ENCODE assay signal across 19 cellular contexts in genomic region chr4:158673633-158674032, GRCh38. TPM values are rescaled to one million over a fixed set of nuclear protein-coding genes. Genes with fewer than 3 reads are reported as not detected.
DNase-seq lines count a peak whose midpoint lies in the region; ATAC-seq and TF ChIP-seq lines count a peak whose summit lies in the region.
"Had no signal": no experiment of that assay in that cellular context is flagged by ENCODE, and none has a peak within 500 bp of the region (broad histone marks: within the 10 kb centered on the region; RNA-seq: fewer than 3 reads in every experiment).

No MANE protein-coding gene starts in this region.

- H3K36me3 ChIP-seq in PC-9 (ENCODE audit: low read depth) (no peaks in the 10 kb centered on the region), tibial nerve (no peaks in the 10 kb centered on the region)
- H3K36me3 ChIP-seq: esophagus muscularis mucosa had no signal

- no peak overlapping the region for H2AFZ ChIP-seq in PC-9

- peak overlapping the region; percentile 10 for H3K4me3 Mint-ChIP-seq in activated naive CD8-positive, alpha-beta T cell treated with anti-CD3 and anti-CD28 coated beads, Interleukin-2, amount 10 ng/mL, durations not matched to agents 7 days and 5 days
- no peak overlapping the region for H3K4me3 Mint-ChIP-seq in activated naive CD8-positive, alpha-beta T cell treated with anti-CD3 and anti-CD28 coated beads, Interleukin-2, amount 50 U/mL, for 24 hours
- peak overlapping the region; percentile 58 for H3K4me3 Mint-ChIP-seq in type B pancreatic cell

- H3K4me3 ChIP-seq in PC-9 (no peak overlapping the region; the same call in 1 of the 2 replicates), tibial nerve (no peak overlapping the region)

- H3K4me2 ChIP-seq in PC-9: peak overlapping the region; percentile 79; the same call in 1 of the 2 replicates

- no peaks in the 10 kb centered on the region for H3K27me3 Mint-ChIP-seq in activated naive CD8-positive, alpha-beta T cell treated with anti-CD3 and anti-CD28 coated beads, Interleukin-2, amount 10 ng/mL, durations not matched to agents 7 days and 5 days
- H3K27me3 Mint-ChIP-seq in activated naive CD8-positive, alpha-beta T cell treated with anti-CD3 and anti-CD28 coated beads, Interleukin-2, amount 50 U/mL, for 24 hours: peaks cover 4% of the 10 kb centered on the region
- H3K27me3 Mint-ChIP-seq in type B pancreatic cell: no peaks in the 10 kb centered on the region
- H3K27me3 Mint-ChIP-seq: stimulated activated memory B cell treated with anti-CD40 and anti-IgM and Interleukin-4, amounts not matched to agents 10 μg/mL and 1 μg/mL and 100 μg/mL, for 72 hours had no signal

- 80 to 85% methylated on average over 3 of the region's 3 CpGs for WGBS in tibial nerve, 2 donors

- H3F3A ChIP-seq in PC-9 (ENCODE audit: insufficient read depth, low read depth): peaks cover 8% of the 10 kb centered on the region; the same call in 1 of the 2 replicates

- H3K27me3 ChIP-seq in PC-9 (ENCODE audit: insufficient read depth, low read depth): no peaks in the 10 kb centered on the region
- H3K27me3 ChIP-seq in tibial nerve: no peaks in the 10 kb centered on the region
- H3K27me3 ChIP-seq: esophagus muscularis mucosa, testis had no signal

- H3K9me3 Mint-ChIP-seq in activated naive CD8-positive, alpha-beta T cell treated with anti-CD3 and anti-CD28 coated beads, Interleukin-2, amount 10 ng/mL, durations not matched to agents 7 days and 5 days: no peaks in the 10 kb centered on the region
- H3K9me3 Mint-ChIP-seq in activated naive CD8-positive, alpha-beta T cell treated with anti-CD3 and anti-CD28 coated beads, Interleukin-2, amount 50 U/mL, for 24 hours: no peaks in the 10 kb centered on the region
- H3K9me3 Mint-ChIP-seq in type B pancreatic cell: no peaks in the 10 kb centered on the region
- H3K9me3 Mint-ChIP-seq: CD8-positive, alpha-beta memory T cell; stimulated activated memory B cell treated with anti-CD40 and anti-IgM and Interleukin-4, amounts not matched to agents 10 μg/mL and 1 μg/mL and 100 μg/mL, for 72 hours had no signal

- DNase-seq in activated naive CD8-positive, alpha-beta T cell treated with anti-CD3 and anti-CD28 coated beads, Interleukin-2, amount 10 ng/mL, durations not matched to agents 7 days and 5 days: no peak
- DNase-seq in activated naive CD8-positive, alpha-beta T cell treated with anti-CD3 and anti-CD28 coated beads, Interleukin-2, amount 50 U/mL, for 24 hours: no peak
- DNase-seq in PC-9 (no peak), left lobe of liver (ENCODE audit: low spot score) (peak; percentile 59), type B pancreatic cell (ENCODE audit: extremely low spot score, unreplicated experiment) (no peak), tibial nerve (ENCODE audit: low spot score in 2 of 2) (no peak), NCI-H187 (lab: John Stamatoyannopoulos, UW) (no peak)
- DNase-seq: activated CD4-positive, CD25-positive, alpha-beta regulatory T cell; amniotic stem cell; CD8-positive, alpha-beta memory T cell; central memory CD4-positive, alpha-beta T cell; left cardiac atrium; NCI-H1930; NCI-H345; T1000; testis had no signal

- H3K9me3 ChIP-seq in PC-9 (ENCODE audit: insufficient read depth, low read depth) (no peaks in the 10 kb centered on the region), tibial nerve (no peaks in the 10 kb centered on the region)
- H3K9me3 ChIP-seq: esophagus muscularis mucosa, testis had no signal

- H3K4me1 Mint-ChIP-seq in activated naive CD8-positive, alpha-beta T cell treated with anti-CD3 and anti-CD28 coated beads, Interleukin-2, amount 10 ng/mL, durations not matched to agents 7 days and 5 days: peaks cover 20% of the 10 kb centered on the region
- peaks cover 37% of the 10 kb centered on the region for H3K4me1 Mint-ChIP-seq in activated naive CD8-positive, alpha-beta T cell treated with anti-CD3 and anti-CD28 coated beads, Interleukin-2, amount 50 U/mL, for 24 hours
- peaks cover 15% of the 10 kb centered on the region for H3K4me1 Mint-ChIP-seq in type B pancreatic cell (ENCODE audit: unreplicated experiment)

- H3K79me2 ChIP-seq in PC-9 (ENCODE audit: low read depth): peaks cover 19% of the 10 kb centered on the region

- no TSS peak for BruUV-seq in PC-9 (replicated peaks; lab: Mats Ljungman, UMichigan)

- H3K9me2 ChIP-seq in PC-9 (ENCODE audit: insufficient read depth): no peaks in the 10 kb centered on the region

- peaks cover 7% of the 10 kb centered on the region for H3K36me3 Mint-ChIP-seq in activated naive CD8-positive, alpha-beta T cell treated with anti-CD3 and anti-CD28 coated beads, Interleukin-2, amount 10 ng/mL, durations not matched to agents 7 days and 5 days
- peaks cover 7% of the 10 kb centered on the region for H3K36me3 Mint-ChIP-seq in activated naive CD8-positive, alpha-beta T cell treated with anti-CD3 and anti-CD28 coated beads, Interleukin-2, amount 50 U/mL, for 24 hours (ENCODE audit: low read depth)
- no peaks in the 10 kb centered on the region for H3K36me3 Mint-ChIP-seq in type B pancreatic cell
- H3K36me3 Mint-ChIP-seq: stimulated activated memory B cell treated with anti-CD40 and anti-IgM and Interleukin-4, amounts not matched to agents 10 μg/mL and 1 μg/mL and 100 μg/mL, for 72 hours had no signal

- no peak for TF ChIP-seq EP300 in tibial nerve (IDR thresholded peaks at IDR 0.05)

- peaks cover 8% of the 10 kb centered on the region for H3K4me1 ChIP-seq in PC-9 (replicated peaks; ENCODE audit: insufficient read depth)
- peaks cover 0 to 35% (median 14%) of the 10 kb centered on the region in 4 donors for H3K4me1 ChIP-seq in tibial nerve

- CTCF ChIA-PET in PC-9 (lab: Charles Lee): no interaction called here

- intact Hi-C loops in PC-9 (cut with micrococcal nuclease; ENCODE audit: unreplicated experiment): no loop called here

- H4K20me1 ChIP-seq in PC-9 (ENCODE audit: insufficient read depth): no peaks in the 10 kb centered on the region

- ATAC-seq in activated naive CD8-positive, alpha-beta T cell treated with anti-CD3 and anti-CD28 coated beads, Interleukin-2, amount 10 ng/mL, durations not matched to agents 7 days and 5 days (ENCODE audit: low read depth): no peak
- no peak for ATAC-seq in activated naive CD8-positive, alpha-beta T cell treated with anti-CD3 and anti-CD28 coated beads, Interleukin-2, amount 50 U/mL, for 24 hours
- ATAC-seq in left lobe of liver: peak; percentile 15
- no peak for ATAC-seq in GM19463 (IDR thresholded peaks at IDR 0.05; ENCODE audit: unreplicated experiment)
- ATAC-seq: left cardiac atrium; stimulated activated memory B cell treated with anti-CD40 and anti-IgM and Interleukin-4, amounts not matched to agents 10 μg/mL and 1 μg/mL and 100 μg/mL, for 72 hours had no signal

- POLR2A ChIA-PET in activated naive CD8-positive, alpha-beta T cell treated with anti-CD3 and anti-CD28 coated beads, Interleukin-2, amount 10 ng/mL, durations not matched to agents 7 days and 5 days (lab: Charles Lee): no interaction called here
- POLR2A ChIA-PET in PC-9 (lab: Charles Lee; ENCODE audit: unreplicated experiment): no interaction called here

- H3K27ac ChIP-seq in PC-9: no peak overlapping the region
- no peak overlapping the region for H3K27ac ChIP-seq in tibial nerve

- no peak for TF ChIP-seq CTCF in PC-9 (conservative IDR thresholded peaks at IDR 0.05)
- no peak for TF ChIP-seq CTCF in type B pancreatic cell (conservative IDR thresholded peaks at IDR 0.05)
- no peak for TF ChIP-seq CTCF in tibial nerve (IDR thresholded peaks at IDR 0.05)

- H3K27ac Mint-ChIP-seq in activated naive CD8-positive, alpha-beta T cell treated with anti-CD3 and anti-CD28 coated beads, Interleukin-2, amount 10 ng/mL, durations not matched to agents 7 days and 5 days: no peak overlapping the region
- H3K27ac Mint-ChIP-seq in activated naive CD8-positive, alpha-beta T cell treated with anti-CD3 and anti-CD28 coated beads, Interleukin-2, amount 50 U/mL, for 24 hours: no peak overlapping the region
- no peak overlapping the region for H3K27ac Mint-ChIP-seq in type B pancreatic cell

- no peak for TF ChIP-seq POLR2A in tibial nerve (IDR thresholded peaks at IDR 0.05)

RNA-seq across cellular contexts. Expression of gene ETFDH, which starts 1.5 kb away (rescaled TPM):
- total RNA-seq in activated naive CD8-positive, alpha-beta T cell treated with anti-CD3 and anti-CD28 coated beads, Interleukin-2, amount 10 ng/mL, durations not matched to agents 7 days and 5 days: 10 to 100 TPM; 19.1 to 20.2 TPM
- total RNA-seq in PC-9 (2021): 16.9 and 21.0 TPM in 2 replicates
- 134 TPM for total RNA-seq in left lobe of liver
- total RNA-seq in type B pancreatic cell (ENCODE audit: low replicate concordance): 32.5 and 42.2 TPM in 2 replicates
- 10 to 100 TPM; 27.3 to 58.8 (median 40.8) TPM for total RNA-seq in tibial nerve

RNA-seq across cellular contexts. Expression of gene C4orf46, which starts 1.9 kb away (rescaled TPM):
- total RNA-seq in activated naive CD8-positive, alpha-beta T cell treated with anti-CD3 and anti-CD28 coated beads, Interleukin-2, amount 10 ng/mL, durations not matched to agents 7 days and 5 days: 10 to 100 TPM; 11.8 to 12.7 TPM
- total RNA-seq in PC-9 (2021) (7.7 and 9.8 TPM in 2 replicates), left lobe of liver (0.60 TPM), type B pancreatic cell (ENCODE audit: low replicate concordance) (9.2 and 17.5 TPM in 2 replicates), tibial nerve (1 to 10 TPM; 1.3 to 4.5 (median 2.9) TPM)

RNA-seq across cellular contexts. Expression of gene PPID, which starts 49.6 kb away (rescaled TPM):
- 10 to 100 TPM; 31.5 to 34.5 TPM for total RNA-seq in activated naive CD8-positive, alpha-beta T cell treated with anti-CD3 and anti-CD28 coated beads, Interleukin-2, amount 10 ng/mL, durations not matched to agents 7 days and 5 days
- total RNA-seq in PC-9 (2021) (21.4 and 28.2 TPM in 2 replicates), left lobe of liver (12.5 TPM), type B pancreatic cell (ENCODE audit: low replicate concordance) (34.6 and 40.6 TPM in 2 replicates), tibial nerve (10 to 100 TPM; 12.0 to 21.1 (median 16.1) TPM)
